8 cellular contexts compared by ENCODE assay signal in genomic region chr9:114282926-114283325, GRCh38. TPM values are rescaled to one million over a fixed set of nuclear protein-coding genes. Genes with fewer than 3 reads are reported as not detected.
A peak's percentile ranks its signal among the peaks of the same experiment; 100 is the strongest.
DNase-seq lines count a peak whose midpoint lies in the region; ATAC-seq, FAIRE-seq and TF ChIP-seq lines count a peak whose summit lies in the region.

No MANE protein-coding gene starts in this region.

- no peak for TF ChIP-seq CTCF in nephron progenitor cell (IDR thresholded peaks at IDR 0.05)
- no peak for TF ChIP-seq CTCF in D721Med (IDR thresholded peaks at IDR 0.05; ENCODE audit: insufficient read depth, missing control alignments)

- H3K4me3 Mint-ChIP-seq in activated CD4-positive, alpha-beta memory T cell treated with anti-CD3 and anti-CD28 coated beads, Interleukin-2, amount 10 ng/mL, durations not matched to agents 7 days and 5 days = no peak overlapping the region
- no peak overlapping the region for H3K4me3 Mint-ChIP-seq in nephron progenitor cell

- FAIRE-seq in D721Med (lab: Jason Lieb, UNC) = no peak

- ATAC-seq in GM18868 (IDR thresholded peaks at IDR 0.05; ENCODE audit: unreplicated experiment) = no peak

- no peaks in the 10 kb centered on the region for H3K9me3 Mint-ChIP-seq in activated CD4-positive, alpha-beta memory T cell treated with anti-CD3 and anti-CD28 coated beads, Interleukin-2, amount 10 ng/mL, durations not matched to agents 7 days and 5 days
- no peaks in the 10 kb centered on the region for H3K9me3 Mint-ChIP-seq in nephron progenitor cell

- CTCF ChIA-PET in activated CD4-positive, alpha-beta memory T cell treated with anti-CD3 and anti-CD28 coated beads, Interleukin-2, amount 10 ng/mL, durations not matched to agents 7 days and 5 days (lab: Charles Lee) = no interaction called here

- POLR2A ChIA-PET in activated CD4-positive, alpha-beta memory T cell treated with anti-CD3 and anti-CD28 coated beads, Interleukin-2, amount 10 ng/mL, durations not matched to agents 7 days and 5 days (lab: Charles Lee) = no interaction called here

- H3K27me3 Mint-ChIP-seq in activated CD4-positive, alpha-beta memory T cell treated with anti-CD3 and anti-CD28 coated beads, Interleukin-2, amount 10 ng/mL, durations not matched to agents 7 days and 5 days = no peaks in the 10 kb centered on the region
- H3K27me3 Mint-ChIP-seq in nephron progenitor cell (ENCODE audit: low read depth, poor library complexity) = no peaks in the 10 kb centered on the region

- H3K4me1 Mint-ChIP-seq in activated CD4-positive, alpha-beta memory T cell treated with anti-CD3 and anti-CD28 coated beads, Interleukin-2, amount 10 ng/mL, durations not matched to agents 7 days and 5 days = peaks cover 4% of the 10 kb centered on the region
- H3K4me1 Mint-ChIP-seq in nephron progenitor cell = peaks cover 49% of the 10 kb centered on the region

- no peak overlapping the region for H3K27ac Mint-ChIP-seq in activated CD4-positive, alpha-beta memory T cell treated with anti-CD3 and anti-CD28 coated beads, Interleukin-2, amount 10 ng/mL, durations not matched to agents 7 days and 5 days
- H3K27ac Mint-ChIP-seq in nephron progenitor cell = no peak overlapping the region

- DNase-seq in AG08396 (ENCODE audit: low spot score) (peak; percentile 74), H4 (ENCODE audit: low spot score) (peak; percentile 94), iris pigment epithelial cell (ENCODE audit: low read depth) (peak; percentile 89), nephron progenitor cell (no peak), DMS114 treated with DMSO at 0.1 percent for 48 hours (lab: John Stamatoyannopoulos, UW; ENCODE audit: unreplicated experiment) (no peak), D721Med (ENCODE audit: insufficient read length, low spot score) (no peak)
- peak; percentile 31 for DNase-seq in activated CD4-positive, alpha-beta memory T cell treated with anti-CD3 and anti-CD28 coated beads, Interleukin-2, amount 10 ng/mL, durations not matched to agents 7 days and 5 days

- no peaks in the 10 kb centered on the region for H3K36me3 Mint-ChIP-seq in activated CD4-positive, alpha-beta memory T cell treated with anti-CD3 and anti-CD28 coated beads, Interleukin-2, amount 10 ng/mL, durations not matched to agents 7 days and 5 days (ENCODE audit: low read depth)
- H3K36me3 Mint-ChIP-seq in nephron progenitor cell (ENCODE audit: low read depth) = peaks cover 25% of the 10 kb centered on the region

RNA-seq across cellular contexts. Expression of gene ORM1, which starts 40.0 kb away (rescaled TPM):
- total RNA-seq in H4 (2014; rRNA removed; shearing (Covaris generic)) = 0.33 TPM in 1 of 2 replicates, not detected in the other
- total RNA-seq in activated CD4-positive, alpha-beta memory T cell treated with anti-CD3 and anti-CD28 coated beads, Interleukin-2, amount 10 ng/mL, durations not matched to agents 7 days and 5 days = not detected

RNA-seq across cellular contexts. Expression of gene ORM2, which starts 46.7 kb away (rescaled TPM):
- 0.19 TPM in 1 of 2 replicates, not detected in the other for total RNA-seq in H4 (2014; rRNA removed; shearing (Covaris generic))
- total RNA-seq in activated CD4-positive, alpha-beta memory T cell treated with anti-CD3 and anti-CD28 coated beads, Interleukin-2, amount 10 ng/mL, durations not matched to agents 7 days and 5 days = not detected

Comparison
In these comparisons a context has a peak if more than half of its experiments do, and no peak if none do; other contexts are left out.
1. DNase-seq: peak in AG08396 (single experiment), H4 (single experiment), activated CD4-positive, alpha-beta memory T cell treated with anti-CD3 and anti-CD28 coated beads, Interleukin-2, amount 10 ng/mL, durations not matched to agents 7 days and 5 days (single experiment) and iris pigment epithelial cell (single experiment); none in nephron progenitor cell (single experiment), DMS114 treated with DMSO at 0.1 percent for 48 hours (single experiment) and D721Med (single experiment).